ENCODE assay signal across 21 cellular contexts in the genomic region with DNA sequence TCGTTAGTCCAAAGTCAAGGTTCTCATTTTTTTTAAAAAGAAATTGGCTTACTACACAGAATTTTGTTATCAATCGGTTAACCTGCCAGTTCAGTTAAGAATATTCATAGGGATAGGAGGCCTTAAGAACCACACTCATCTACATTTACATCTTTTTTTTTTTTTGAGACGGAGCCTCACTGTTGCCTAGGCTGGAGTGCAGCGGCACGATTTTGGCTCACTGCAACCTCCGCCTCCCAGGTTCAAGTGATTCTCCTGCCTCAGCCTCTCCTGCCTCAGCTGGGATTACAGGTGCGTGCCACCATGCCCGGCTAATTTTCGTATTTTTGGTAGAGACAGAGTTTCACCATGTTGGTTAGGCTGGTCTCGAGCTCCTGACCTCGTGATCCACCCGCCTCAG. TPM values are rescaled to one million over a fixed set of nuclear protein-coding genes. Genes with fewer than 3 reads are reported as not detected.
DNase-seq lines count a peak whose midpoint lies in the region; ATAC-seq and TF ChIP-seq lines count a peak whose summit lies in the region.
"Had no signal": no experiment of that assay in that cellular context is flagged by ENCODE, and none has a peak within 500 bp of the region (broad histone marks: within the 10 kb centered on the region; RNA-seq: fewer than 3 reads in every experiment).

No MANE protein-coding gene starts in this region.

- TF ChIP-seq POLR2A in IMR-90 (IDR thresholded peaks at IDR 0.05; ENCODE audit: low read depth, low read length) = no peak

- in situ Hi-C loops in IMR-90 (cut with MboI; ENCODE audit: low sequenced_read_pairs) = no loop called here

- no peaks in the 10 kb centered on the region for H4K20me1 ChIP-seq in IMR-90 (ENCODE audit: insufficient read depth, low read length)

- ATAC-seq in IMR-90 (ENCODE audit: low read depth) = no peak
- no peak for ATAC-seq in stimulated activated effector memory CD8-positive, alpha-beta T cell treated with anti-CD3 and anti-CD28 coated beads, Interleukin-12 subunit alpha, Interleukin-12 subunit beta, amount 100 ng/mL, for 72 hours
- ATAC-seq in left ventricle myocardium superior = no peak
- ATAC-seq: mucosa of descending colon, Panc1 had no signal

- H3K36me3 Mint-ChIP-seq in activated T-cell treated with anti-CD3 and anti-CD28 coated beads, Interleukin-2, amount 50 U/mL, for 24 hours (ENCODE audit: low read depth) = peaks cover 97% of the 10 kb centered on the region
- peaks cover 11% of the 10 kb centered on the region for H3K36me3 Mint-ChIP-seq in chondrocyte (ENCODE audit: low read depth)
- peaks cover 36% of the 10 kb centered on the region for H3K36me3 Mint-ChIP-seq in stimulated activated effector memory CD8-positive, alpha-beta T cell treated with anti-CD3 and anti-CD28 coated beads, Interleukin-12 subunit alpha, Interleukin-12 subunit beta, amount 100 ng/mL, for 72 hours

- H3K27me3 Mint-ChIP-seq in activated T-cell treated with anti-CD3 and anti-CD28 coated beads, Interleukin-2, amount 50 U/mL, for 24 hours = no peaks in the 10 kb centered on the region
- H3K27me3 Mint-ChIP-seq in chondrocyte (ENCODE audit: low read depth) = no peaks in the 10 kb centered on the region

- no peak overlapping the region for H3K27ac ChIP-seq in IMR-90 (ENCODE audit: insufficient read depth, low read length)
- H3K27ac ChIP-seq: SJSA1 had no signal

- dilution Hi-C loops in IMR-90 (cut with HindIII; ENCODE audit: low sequenced_read_pairs, unreplicated experiment) = no loop called here

- DNase-seq in activated T-cell treated with anti-CD3 and anti-CD28 coated beads, Interleukin-2, amount 50 U/mL, for 24 hours = no peak
- DNase-seq in activated T-cell treated with anti-CD3 and anti-CD28 coated beads for 4 hours (no peak), IMR-90 (no peak), chondrocyte (ENCODE audit: low spot score) (no peak), NCI-H128 (lab: John Stamatoyannopoulos, UW; ENCODE audit: unreplicated experiment) (no peak), left ventricle myocardium superior (no peak), MV-4-11 (lab: John Stamatoyannopoulos, UW) (no peak)
- no peak for DNase-seq in stimulated activated effector memory CD8-positive, alpha-beta T cell treated with anti-CD3 and anti-CD28 coated beads, Interleukin-12 subunit alpha, Interleukin-12 subunit beta, amount 100 ng/mL, for 72 hours (ENCODE audit: low spot score in 2 of 2)
- DNase-seq: ACHN; activated CD4-positive, CD25-positive, alpha-beta regulatory T cell; activated effector memory CD4-positive, alpha-beta T cell treated with Interleukin-2 at 50 U/mL for 16 hours; heart left ventricle; mucosa of descending colon; NCI-H1930; NCI-H226; small intestine; stimulated activated CD4-positive, alpha-beta T cell treated with anti-CD3 and anti-CD28 coated beads, Interleukin-4, amount 100 ng/mL, for 1 hour; T-helper 9 cell had no signal

- H2BK120ac ChIP-seq in IMR-90 (ENCODE audit: low read depth, low read length) = no peak overlapping the region

- H3K4me2 ChIP-seq in IMR-90 (ENCODE audit: low read depth, low read length) = no peak overlapping the region

- no peak overlapping the region for H3K4me3 Mint-ChIP-seq in activated T-cell treated with anti-CD3 and anti-CD28 coated beads, Interleukin-2, amount 50 U/mL, for 24 hours
- no peak overlapping the region for H3K4me3 Mint-ChIP-seq in chondrocyte (ENCODE audit: unreplicated experiment)
- H3K4me3 Mint-ChIP-seq in stimulated activated effector memory CD8-positive, alpha-beta T cell treated with anti-CD3 and anti-CD28 coated beads, Interleukin-12 subunit alpha, Interleukin-12 subunit beta, amount 100 ng/mL, for 72 hours = no peak overlapping the region

- H3K4me3 ChIP-seq in IMR-90 (ENCODE audit: insufficient read depth, low read depth, low read length) = no peak overlapping the region
- H3K4me3 ChIP-seq: heart left ventricle, mucosa of descending colon, SJSA1 had no signal

- H3K79me1 ChIP-seq in IMR-90 (ENCODE audit: low read depth in 1 of 2, low read length in 2 of 2) = peaks cover 0 to 11% of the 10 kb centered on the region in 2 experiments; a peak in 2 of 4 replicates

- TF ChIP-seq CTCF in IMR-90 (conservative IDR thresholded peaks at IDR 0.05; ENCODE audit: low read depth, low read length) = no peak
- TF ChIP-seq CTCF in chondrocyte (IDR thresholded peaks at IDR 0.05) = no peak

- H4K91ac ChIP-seq in IMR-90 (ENCODE audit: insufficient read depth, low read depth, low read length) = no peak overlapping the region

- 97% methylated on average over 4 of the region's 12 CpGs; no CpG with 5 or more reads in 1 of the 2 experiments for WGBS in IMR-90 (ENCODE audit: extremely low coverage in 2 of 2, insufficient read length in 1 of 2), 2 experiments

- intact Hi-C loops in IMR-90 (cut with micrococcal nuclease) = no loop called here
- intact Hi-C loops in left ventricle myocardium superior (cut with micrococcal nuclease) = no loop called here

- no TSS peak for BruUV-seq in IMR-90 (replicated peaks; lab: Mats Ljungman, UMichigan)

- no peak overlapping the region for H3K9ac ChIP-seq in IMR-90 (ENCODE audit: low read depth, low read length)
- H3K9ac ChIP-seq: KMS-11 had no signal

- H4K8ac ChIP-seq in IMR-90 (ENCODE audit: low read depth in 2 of 2, low read length in 2 of 2) = no peak overlapping the region

- H3K23ac ChIP-seq in IMR-90 (ENCODE audit: low read depth, low read length) = no peak overlapping the region

- CTCF ChIA-PET in IMR-90 (lab: Yijun Ruan, JAX) = interaction anchor here (0.7 to 1.4 kb wide), 2 partner anchors 10 to 1625 kb away, joined by 3 read pairs; no protein-coding TSS in a partner anchor

- no peak overlapping the region for H2BK15ac ChIP-seq in IMR-90 (ENCODE audit: low read depth, low read length)

- no peak overlapping the region for H3K14ac ChIP-seq in IMR-90 (replicated peaks; ENCODE audit: low read depth, low read length)

- peaks cover 10% of the 10 kb centered on the region; the same call in 1 of the 2 replicates for H3K4me1 ChIP-seq in IMR-90 (ENCODE audit: control insufficient read depth, insufficient read depth, low read length)
- H3K4me1 ChIP-seq: SJSA1 had no signal

- no peaks in the 10 kb centered on the region for H3K9me3 ChIP-seq in IMR-90 (ENCODE audit: control insufficient read depth, insufficient read depth, low read length)
- H3K9me3 ChIP-seq: heart left ventricle, mucosa of descending colon, SJSA1 had no signal

- no peak overlapping the region for H3K56ac ChIP-seq in IMR-90 (ENCODE audit: extremely low read depth, insufficient read depth, low read length)

- no peak overlapping the region for H3K4ac ChIP-seq in IMR-90 (ENCODE audit: low read depth, low read length)

- no peaks in the 10 kb centered on the region for H3K9me3 Mint-ChIP-seq in activated T-cell treated with anti-CD3 and anti-CD28 coated beads, Interleukin-2, amount 50 U/mL, for 24 hours
- H3K9me3 Mint-ChIP-seq in chondrocyte (ENCODE audit: low read depth) = no peaks in the 10 kb centered on the region
- no peaks in the 10 kb centered on the region for H3K9me3 Mint-ChIP-seq in stimulated activated effector memory CD8-positive, alpha-beta T cell treated with anti-CD3 and anti-CD28 coated beads, Interleukin-12 subunit alpha, Interleukin-12 subunit beta, amount 100 ng/mL, for 72 hours

- H3K18ac ChIP-seq in IMR-90 (ENCODE audit: low read depth, low read length) = no peak overlapping the region

- no peak overlapping the region for H4K5ac ChIP-seq in IMR-90 (ENCODE audit: low read depth, low read length)

- no peak overlapping the region for H2AK5ac ChIP-seq in IMR-90 (ENCODE audit: low read depth, low read length)

- peak overlapping the region; percentile 87 for H2BK5ac ChIP-seq in IMR-90 (ENCODE audit: low read depth, low read length, poor library complexity, severe bottlenecking)

- TF ChIP-seq RAD21 in IMR-90 (IDR thresholded peaks at IDR 0.05; ENCODE audit: low read length) = no peak

- POLR2A ChIA-PET in IMR-90 (lab: Charles Lee; ENCODE audit: unreplicated experiment) = no interaction called here

- peaks cover 64% of the 10 kb centered on the region for H3K4me1 Mint-ChIP-seq in activated T-cell treated with anti-CD3 and anti-CD28 coated beads, Interleukin-2, amount 50 U/mL, for 24 hours (ENCODE audit: low read depth)
- H3K4me1 Mint-ChIP-seq in chondrocyte (ENCODE audit: low read depth) = peaks cover 25% of the 10 kb centered on the region
- H3K4me1 Mint-ChIP-seq in stimulated activated effector memory CD8-positive, alpha-beta T cell treated with anti-CD3 and anti-CD28 coated beads, Interleukin-12 subunit alpha, Interleukin-12 subunit beta, amount 100 ng/mL, for 72 hours = peaks cover 30% of the 10 kb centered on the region

- no peaks in the 10 kb centered on the region for H3K27me3 ChIP-seq in IMR-90 (ENCODE audit: control insufficient read depth, insufficient read depth, low read length)
- H3K27me3 ChIP-seq: heart left ventricle, SJSA1 had no signal

- H2AFZ ChIP-seq in IMR-90 (replicated peaks; ENCODE audit: low read length, poor library complexity) = no peak overlapping the region

- H3K9me1 ChIP-seq in IMR-90 (ENCODE audit: insufficient read depth, low read length) = 0 out of 2 replicates have a peak, but pooled peaks cover 6% of the 10 kb centered on the region

- peaks cover 1% of the 10 kb centered on the region; the same call in 1 of the 2 replicates for H3K36me3 ChIP-seq in IMR-90 (ENCODE audit: control insufficient read depth, insufficient read depth, low read length)

- no peak overlapping the region for H2AK9ac ChIP-seq in IMR-90 (replicated peaks; ENCODE audit: low read depth, low read length, poor library complexity)

- peak overlapping the region; percentile 89 for H3K27ac Mint-ChIP-seq in activated T-cell treated with anti-CD3 and anti-CD28 coated beads, Interleukin-2, amount 50 U/mL, for 24 hours
- H3K27ac Mint-ChIP-seq in chondrocyte (ENCODE audit: unreplicated experiment) = peak overlapping the region; percentile 67
- peak overlapping the region; percentile 4 for H3K27ac Mint-ChIP-seq in stimulated activated effector memory CD8-positive, alpha-beta T cell treated with anti-CD3 and anti-CD28 coated beads, Interleukin-12 subunit alpha, Interleukin-12 subunit beta, amount 100 ng/mL, for 72 hours

- H2BK20ac ChIP-seq in IMR-90 (ENCODE audit: low read depth, low read length) = no peak overlapping the region

RNA-seq across cellular contexts. Expression of gene ABCE1, which starts 33.7 kb away (rescaled TPM):
- total RNA-seq in IMR-90 (2012; rRNA removed) = 212 and 219 TPM in 2 replicates
- polyA plus RNA-seq in IMR-90 (2012; rRNA removed) = 46.0 and 54.5 TPM in 2 replicates
- 12.4 and 22.2 TPM in 2 replicates for polyA plus RNA-seq in IMR-90 (2012; cell fraction: cytosol; rRNA removed)
- 8.6 and 63.3 TPM in 2 replicates for polyA plus RNA-seq in IMR-90 (2012; cell fraction: nucleus; rRNA removed; ENCODE audit: low replicate concordance)
- 48.8 to 75.3 TPM (median 53.1 TPM) in 3 replicates for total RNA-seq in chondrocyte
- 29.5 TPM for total RNA-seq in left ventricle myocardium superior

RNA-seq across cellular contexts. Expression of gene ANAPC10, which starts 33.9 kb away (rescaled TPM):
- total RNA-seq in IMR-90 (2012; rRNA removed) (22.4 and 25.8 TPM in 2 replicates), chondrocyte (17.7 to 21.4 TPM (median 18.3 TPM) in 3 replicates), left ventricle myocardium superior (12.6 TPM)
- 16.7 and 17.1 TPM in 2 replicates for polyA plus RNA-seq in IMR-90 (2012; rRNA removed)
- polyA plus RNA-seq in IMR-90 (2012; cell fraction: cytosol; rRNA removed) = 3.0 and 5.5 TPM in 2 replicates
- polyA plus RNA-seq in IMR-90 (2012; cell fraction: nucleus; rRNA removed; ENCODE audit: low replicate concordance) = 1.2 and 9.5 TPM in 2 replicates

RNA-seq across cellular contexts. Expression of gene OTUD4, which starts 48.5 kb away (rescaled TPM):
- total RNA-seq in IMR-90 (2012; rRNA removed) (12.4 and 16.9 TPM in 2 replicates), chondrocyte (27.7 to 35.4 TPM (median 29.6 TPM) in 3 replicates), left ventricle myocardium superior (38.9 TPM)
- 10.1 and 11.0 TPM in 2 replicates for polyA plus RNA-seq in IMR-90 (2012; rRNA removed)
- 2.1 and 2.4 TPM in 2 replicates for polyA plus RNA-seq in IMR-90 (2012; cell fraction: cytosol; rRNA removed)
- polyA plus RNA-seq in IMR-90 (2012; cell fraction: nucleus; rRNA removed; ENCODE audit: low replicate concordance) = 2.4 and 13.2 TPM in 2 replicates

Comparison
In these comparisons a context has a peak if more than half of its experiments do, and no peak if none do; other contexts are left out.
1. H3K27ac Mint-ChIP-seq: peak in every context shown above with its lines; median percentile 89 in activated T-cell treated with anti-CD3 and anti-CD28 coated beads, Interleukin-2, amount 50 U/mL, for 24 hours; 67 in chondrocyte; 4 in stimulated activated effector memory CD8-positive, alpha-beta T cell treated with anti-CD3 and anti-CD28 coated beads, Interleukin-12 subunit alpha, Interleukin-12 subunit beta, amount 100 ng/mL, for 72 hours.